20 cellular contexts compared by ENCODE assay signal in genomic region chr3:151539599-151539998, GRCh38.
"Had no signal": no experiment of that assay in that cellular context is flagged by ENCODE, and none has a peak within 500 bp of the region (broad histone marks: within the 10 kb centered on the region; RNA-seq: fewer than 3 reads in every experiment).

No MANE protein-coding gene starts in this region.

- H3K4me1 ChIP-seq: prostate gland had no signal

- H3K27ac ChIP-seq: neural progenitor cell, prostate gland, WERI-Rb-1 had no signal

- H3K27me3 ChIP-seq: dorsolateral prefrontal cortex, esophagus muscularis mucosa, gastrocnemius medialis, neural progenitor cell, suprapubic skin had no signal

- H3K4me3 ChIP-seq: esophagus muscularis mucosa, neural progenitor cell, prostate gland, suprapubic skin had no signal

- H3K4me2 ChIP-seq: neural progenitor cell had no signal

- ATAC-seq: effector memory CD8-positive, alpha-beta T cell; SK-N-SH treated with all-trans-retinoic acid at 6 μM for 48 hours; stimulated activated effector memory CD8-positive, alpha-beta T cell treated with anti-CD3 and anti-CD28 coated beads, Interleukin-12 subunit alpha, Interleukin-12 subunit beta, amount 100 ng/mL, for 72 hours; stimulated activated naive CD8-positive, alpha-beta T cell treated with anti-CD3 and anti-CD28 coated beads, Interleukin-15, amount 100 ng/mL, for 72 hours; T-cell had no signal

- H3K36me3 ChIP-seq: esophagus muscularis mucosa, gastrocnemius medialis, neural progenitor cell, prostate gland, suprapubic skin, WERI-Rb-1 had no signal

- H3K9ac ChIP-seq: neural progenitor cell had no signal

- H3K9me3 ChIP-seq: esophagus muscularis mucosa, gastrocnemius medialis, prostate gland, suprapubic skin had no signal

- DNase-seq: activated CD4-positive, alpha-beta T cell treated with anti-CD3 and anti-CD28 coated beads for 1 hour; activated CD4-positive, alpha-beta T cell treated with anti-CD3 and anti-CD28 coated beads, Interleukin-2, amount 50 U/mL, for 1 hour; activated gamma-delta T cell treated with Interleukin-2 at 50 U/mL for 16 hours; activated T-cell treated with anti-CD3 and anti-CD28 coated beads, Interleukin-2, amount 50 U/mL, for 1 hour; effector memory CD8-positive, alpha-beta T cell; naive B cell; small intestine; stimulated activated CD4-positive, alpha-beta T cell treated with anti-CD3 and anti-CD28 coated beads, Interleukin-2, amount 100 ng/mL, for 24 hours; stimulated activated naive CD8-positive, alpha-beta T cell treated with anti-CD3 and anti-CD28 coated beads, Interleukin-15, amount 100 ng/mL, for 72 hours; T-cell; trophoblast cell; WERI-Rb-1 had no signal
